ENCODE assay signal across 1 cellular context in the genomic region with DNA sequence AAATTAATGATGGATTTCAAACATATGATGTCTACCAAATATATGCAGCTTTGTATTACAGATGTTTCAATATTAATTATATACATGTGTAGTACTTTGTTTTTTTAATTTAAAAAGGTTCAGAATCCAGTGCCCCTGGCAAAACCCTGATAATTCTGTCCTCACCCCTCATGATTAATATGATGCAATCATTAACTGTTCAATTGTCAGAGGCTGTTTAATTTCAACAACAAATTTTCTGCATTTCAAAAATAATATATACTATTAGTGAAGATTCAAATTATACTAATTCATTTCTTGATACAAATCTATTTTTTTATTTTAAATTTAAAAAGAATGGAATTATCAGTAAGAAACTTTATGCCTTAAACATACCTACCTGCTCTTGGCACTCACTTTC.
TF ChIP-seq lines count a peak whose summit lies in the region.

No MANE protein-coding gene starts in this region.

TF ChIP-seq in K562, 482 proteins besides CTCF, POLR2A, EP300 and RAD21 (continued from another document):
- TF ChIP-seq, protein P1, sequence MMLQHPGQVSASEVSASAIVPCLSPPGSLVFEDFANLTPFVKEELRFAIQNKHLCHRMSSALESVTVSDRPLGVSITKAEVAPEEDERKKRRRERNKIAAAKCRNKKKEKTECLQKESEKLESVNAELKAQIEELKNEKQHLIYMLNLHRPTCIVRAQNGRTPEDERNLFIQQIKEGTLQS (IDR thresholded peaks at IDR 0.05) = 0 out of 2 replicates have a peak, but pooled peaks have one; percentile 17
- TF ChIP-seq, protein P1 (CRISPR knock-in tag; conservative IDR thresholded peaks at IDR 0.05) = no peak
